Comparison of ENCODE assay signal across 11 cellular contexts in the genomic region with DNA sequence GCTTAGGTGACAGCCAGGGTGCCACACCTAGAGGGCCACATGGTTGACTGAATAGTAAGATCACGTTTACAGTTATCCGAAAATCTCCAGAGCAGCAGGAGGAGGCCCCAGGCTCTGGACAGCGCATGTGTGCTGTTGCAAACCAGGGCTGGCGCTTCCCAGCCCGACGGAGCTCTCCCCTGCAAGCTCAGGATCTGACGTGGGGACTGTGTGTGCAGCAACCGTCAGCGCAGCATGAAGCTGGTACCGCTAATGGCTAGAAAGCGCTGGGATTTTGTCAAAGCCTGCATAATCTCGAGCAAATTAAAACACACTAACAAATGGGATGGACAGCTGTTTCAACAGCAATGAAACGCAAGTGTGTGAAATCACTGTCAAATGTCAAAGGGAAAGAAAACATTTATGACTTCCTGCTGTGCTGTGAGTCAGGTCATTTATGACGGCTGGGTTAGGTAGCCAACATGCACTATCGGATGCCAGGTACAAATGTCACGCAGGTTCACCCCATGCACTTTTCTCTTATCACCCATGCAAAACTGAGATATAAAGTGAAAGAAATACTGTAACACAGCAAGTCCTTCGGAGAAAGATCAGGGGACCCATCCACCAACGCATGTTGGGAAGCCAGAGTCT. TPM values are rescaled to one million over a fixed set of nuclear protein-coding genes. Genes with fewer than 3 reads are reported as not detected.
A peak's percentile ranks its signal among the peaks of the same experiment; 100 is the strongest.
DNase-seq lines count a peak whose midpoint lies in the region; ATAC-seq, FAIRE-seq and TF ChIP-seq lines count a peak whose summit lies in the region.
"Had no signal": no experiment of that assay in that cellular context is flagged by ENCODE, and none has a peak within 500 bp of the region (broad histone marks: within the 10 kb centered on the region; RNA-seq: fewer than 3 reads in every experiment).

No MANE protein-coding gene starts in this region.

- H3K4me3 ChIP-seq in SK-N-SH (ENCODE audit: low read depth in 2 of 2, low read length in 1 of 2) (no peak overlapping the region), small intestine (ENCODE audit: low read depth in 1 of 2, low read length in 2 of 2) (no peak overlapping the region)
- H3K4me3 ChIP-seq: skin epidermis had no signal

- peak; percentile 79 for DNase-seq in SK-N-SH
- no peak for DNase-seq in activated CD4-positive, alpha-beta memory T cell treated with anti-CD3 and anti-CD28 coated beads for 36 hours
- DNase-seq in immature natural killer cell, result no peak
- DNase-seq in small intestine, result peak; percentile 97
- DNase-seq in NK-92 (lab: John Stamatoyannopoulos, UW; ENCODE audit: unreplicated experiment), result no peak
- DNase-seq in head of caudate nucleus, result no peak
- DNase-seq: cerebellar nuclear complex, NCI-H526 had no signal

- TF ChIP-seq RAD21 in SK-N-SH (IDR thresholded peaks at IDR 0.05; ENCODE audit: low read length), result no peak

- POLR2A ChIA-PET in SK-N-SH (lab: Yijun Ruan, JAX), result interaction anchor here (0.9 kb wide), 1 partner anchor 11 kb away, joined by 3 read pairs; a partner anchor contains a TSS
- POLR2A ChIA-PET in activated CD4-positive, alpha-beta memory T cell treated with anti-CD3 and anti-CD28 coated beads for 36 hours (lab: Charles Lee), result interaction anchor here (14.2 kb wide), 1 partner anchor 14 kb away, joined by 381 read pairs; a partner anchor contains a TSS

- H3K36me3 ChIP-seq in SK-N-SH (replicated peaks in 1 of 2; ENCODE audit: control insufficient read depth in 1 of 2, insufficient read depth in 2 of 2, low read length in 1 of 2), result peaks cover 41 to 77% of the 10 kb centered on the region in 2 experiments
- H3K36me3 ChIP-seq in small intestine (ENCODE audit: control insufficient read depth in 2 of 2, insufficient read depth in 2 of 2, low read length in 2 of 2), result peaks cover 11 to 32% of the 10 kb centered on the region in 2 donors

- H4K20me1 ChIP-seq in SK-N-SH (ENCODE audit: insufficient read depth), result peaks cover 91% of the 10 kb centered on the region

- CTCF ChIA-PET in SK-N-SH (lab: Yijun Ruan, JAX), result interaction anchor here (1.6 to 2.7 kb wide), 2 partner anchors 12 to 118 kb away, joined by 3 to 7 read pairs; a partner anchor contains a TSS
- CTCF ChIA-PET in activated CD4-positive, alpha-beta memory T cell treated with anti-CD3 and anti-CD28 coated beads for 36 hours (lab: Charles Lee), result interaction anchor here (1.0 to 1.1 kb wide), 2 partner anchors 9 to 12 kb away, joined by 3 to 10 read pairs; a partner anchor contains a TSS

- ATAC-seq in SK-N-SH treated with all-trans-retinoic acid at 6 μM for 48 hours (no peak; the same call in 2 of the 3 replicates), GM18519 (IDR thresholded peaks at IDR 0.05; ENCODE audit: low FRiP score, unreplicated experiment) (no peak)

- H3K4me3 Mint-ChIP-seq in activated CD4-positive, alpha-beta memory T cell treated with anti-CD3 and anti-CD28 coated beads for 36 hours, result peak overlapping the region; percentile 63
- H3K4me3 Mint-ChIP-seq in immature natural killer cell, result peak overlapping the region in 3 of 5 donors; percentile 13 to 82 (median 43)

- peaks cover 99% of the 10 kb centered on the region for H3K79me2 ChIP-seq in SK-N-SH (ENCODE audit: insufficient read depth)

- no peaks in the 10 kb centered on the region for H3K27me3 Mint-ChIP-seq in activated CD4-positive, alpha-beta memory T cell treated with anti-CD3 and anti-CD28 coated beads for 36 hours
- peaks cover 0 to 10% (median 4%) of the 10 kb centered on the region in 3 donors for H3K27me3 Mint-ChIP-seq in immature natural killer cell (ENCODE audit: low read depth in 3 of 3)

- H3K27ac ChIP-seq in SK-N-SH (ENCODE audit: low read depth in 2 of 2, low read length in 1 of 2), result peak overlapping the region in 1 of 2 experiments; percentile 43; a peak in 2 of 4 replicates
- H3K27ac ChIP-seq in small intestine (ENCODE audit: low read depth in 1 of 2, low read length in 1 of 2), result peak overlapping the region; percentile 87 to 93

- H3F3A ChIP-seq in SK-N-SH (replicated peaks; ENCODE audit: insufficient read depth), result peaks cover 6% of the 10 kb centered on the region

- H3K27ac Mint-ChIP-seq in activated CD4-positive, alpha-beta memory T cell treated with anti-CD3 and anti-CD28 coated beads for 36 hours, result peak overlapping the region; percentile 96
- H3K27ac Mint-ChIP-seq in immature natural killer cell, result peak overlapping the region; percentile 77 to 98 (median 93)

- peaks cover 89% of the 10 kb centered on the region for H3K36me3 Mint-ChIP-seq in activated CD4-positive, alpha-beta memory T cell treated with anti-CD3 and anti-CD28 coated beads for 36 hours
- peaks cover 8 to 13% (median 12%) of the 10 kb centered on the region in 3 donors for H3K36me3 Mint-ChIP-seq in immature natural killer cell

- no peak for FAIRE-seq in small intestine (lab: Jason Lieb, UNC)

- no peak overlapping the region for H3K4me2 ChIP-seq in SK-N-SH

- intact Hi-C loops in activated CD4-positive, alpha-beta memory T cell treated with anti-CD3 and anti-CD28 coated beads for 36 hours (cut with micrococcal nuclease), result no loop called here
- intact Hi-C loops in head of caudate nucleus (cut with DNase I), result no loop called here

- H3K4me1 Mint-ChIP-seq in activated CD4-positive, alpha-beta memory T cell treated with anti-CD3 and anti-CD28 coated beads for 36 hours (ENCODE audit: low read depth), result peaks cover 65% of the 10 kb centered on the region
- peaks cover 69 to 72% of the 10 kb centered on the region in 2 donors for H3K4me1 Mint-ChIP-seq in immature natural killer cell

- H3K9ac ChIP-seq in SK-N-SH, result no peak overlapping the region

- H3K4me1 ChIP-seq in SK-N-SH (ENCODE audit: control insufficient read depth in 1 of 2, insufficient read depth in 2 of 2, low read depth in 1 of 2, low read length in 1 of 2), result peaks cover 0 to 37% of the 10 kb centered on the region in 2 experiments; a peak in 2 of 4 replicates
- H3K4me1 ChIP-seq in small intestine (ENCODE audit: control insufficient read depth in 2 of 2, insufficient read depth in 1 of 2, low read depth in 1 of 2, low read length in 1 of 2), result peaks cover 17 to 27% of the 10 kb centered on the region in 2 donors

- no peaks in the 10 kb centered on the region for H3K9me2 ChIP-seq in SK-N-SH

- H3K27me3 ChIP-seq in SK-N-SH (ENCODE audit: insufficient read depth) (no peaks in the 10 kb centered on the region), small intestine (ENCODE audit: control insufficient read depth in 2 of 2, insufficient read depth in 2 of 2, low read length in 2 of 2) (no peaks in the 10 kb centered on the region)

- no peak overlapping the region for H2AFZ ChIP-seq in SK-N-SH (ENCODE audit: low read depth)

- no peaks in the 10 kb centered on the region for H3K9me3 Mint-ChIP-seq in activated CD4-positive, alpha-beta memory T cell treated with anti-CD3 and anti-CD28 coated beads for 36 hours
- no peaks in the 10 kb centered on the region for H3K9me3 Mint-ChIP-seq in immature natural killer cell

- TF ChIP-seq EP300 in SK-N-SH (IDR thresholded peaks at IDR 0.05; ENCODE audit: borderline replicate concordance in 1 of 2, low read depth in 1 of 2, low read length in 1 of 2), result no peak

- H3K9me3 ChIP-seq in SK-N-SH (no peaks in the 10 kb centered on the region), small intestine (ENCODE audit: control insufficient read depth, low read depth) (no peaks in the 10 kb centered on the region)

- WGBS in SK-N-SH (ENCODE audit: low lambda C conversion rate), result 83% methylated on average over 15 of the region's 18 CpGs
- WGBS in small intestine, 3 donors, result 17 to 54% (median 30%) methylated on average over 18 of the region's 18 CpGs

- TF ChIP-seq CTCF in SK-N-SH (IDR thresholded peaks at IDR 0.05), result no peak

TF ChIP-seq in SK-N-SH, 30 proteins besides CTCF, POLR2A, EP300 and RAD21 (continues in another document):
- peak; percentile 86 for TF ChIP-seq GATA2 (CRISPR knock-in tag; IDR thresholded peaks at IDR 0.05)
- no peak for TF ChIP-seq SIN3A (IDR thresholded peaks at IDR 0.05; ENCODE audit: borderline replicate concordance, low read depth, low read length)

TF ChIP-seq in SK-N-SH treated with all-trans-retinoic acid at 6 μM for 48 hours, 23 proteins besides CTCF, POLR2A, EP300 and RAD21 (continues in another document):
- no peak for TF ChIP-seq ARNTL (CRISPR knock-in tag; IDR thresholded peaks at IDR 0.05; ENCODE audit: borderline replicate concordance, low read depth)

RNA-seq across cellular contexts. Expression of a gene that starts 7.5 kb away (rescaled TPM):
- 156 and 165 TPM in 2 replicates for polyA plus RNA-seq in SK-N-SH (2012; rRNA removed)
- polyA plus RNA-seq in SK-N-SH (2012; cell fraction: cytosol; rRNA removed), result 129 and 166 TPM in 2 replicates
- polyA plus RNA-seq in SK-N-SH (2012; cell fraction: nucleus; rRNA removed), result 98.0 and 123 TPM in 2 replicates
- total RNA-seq in activated CD4-positive, alpha-beta memory T cell treated with anti-CD3 and anti-CD28 coated beads for 36 hours, result 100 to 1,000 TPM; 358 to 368 TPM
- 100 to 1,000 TPM; 195 to 304 (median 198) TPM for polyA plus RNA-seq in immature natural killer cell
- polyA plus RNA-seq in small intestine, result 100 to 1,000 TPM in 2 of 3 donors, 10 to 100 TPM in 1; 84.1 to 285 (median 115) TPM

RNA-seq across cellular contexts. Expression of a gene that starts 7.8 kb away (rescaled TPM):
- 2.3 and 2.5 TPM in 2 replicates for polyA plus RNA-seq in SK-N-SH (2012; rRNA removed)
- 1.5 and 2.2 TPM in 2 replicates for polyA plus RNA-seq in SK-N-SH (2012; cell fraction: cytosol; rRNA removed)
- 7.4 and 9.9 TPM in 2 replicates for polyA plus RNA-seq in SK-N-SH (2012; cell fraction: nucleus; rRNA removed)
- under 1 TPM; 0.69 to 0.90 TPM for total RNA-seq in activated CD4-positive, alpha-beta memory T cell treated with anti-CD3 and anti-CD28 coated beads for 36 hours
- polyA plus RNA-seq in immature natural killer cell, result under 1 TPM in 2 of 3 donors, not detected in 1; 0.55 to 0.96 TPM
- polyA plus RNA-seq in small intestine, result 1 to 10 TPM in 2 of 3 donors, under 1 TPM in 1; 0.79 to 8.1 (median 3.5) TPM

RNA-seq across cellular contexts. Expression of a gene that starts 12.0 kb away (rescaled TPM):
- polyA plus RNA-seq in SK-N-SH (2012; rRNA removed) (35.7 and 46.8 TPM in 2 replicates), immature natural killer cell (10 to 100 TPM; 30.2 to 36.9 (median 34.5) TPM), small intestine (10 to 100 TPM; 30.3 to 66.0 (median 54.9) TPM)
- polyA plus RNA-seq in SK-N-SH (2012; cell fraction: cytosol; rRNA removed), result 43.6 and 46.4 TPM in 2 replicates
- 18.4 and 29.1 TPM in 2 replicates for polyA plus RNA-seq in SK-N-SH (2012; cell fraction: nucleus; rRNA removed)
- total RNA-seq in activated CD4-positive, alpha-beta memory T cell treated with anti-CD3 and anti-CD28 coated beads for 36 hours, result 10 to 100 TPM; 12.5 to 15.5 TPM

RNA-seq across cellular contexts. Expression of a gene that starts 12.1 kb away (rescaled TPM):
- polyA plus RNA-seq in SK-N-SH (2012; rRNA removed), result 97.9 and 103 TPM in 2 replicates
- 88.7 and 93.3 TPM in 2 replicates for polyA plus RNA-seq in SK-N-SH (2012; cell fraction: cytosol; rRNA removed)
- polyA plus RNA-seq in SK-N-SH (2012; cell fraction: nucleus; rRNA removed), result 110 and 112 TPM in 2 replicates
- 10 to 100 TPM; 24.7 to 26.0 TPM for total RNA-seq in activated CD4-positive, alpha-beta memory T cell treated with anti-CD3 and anti-CD28 coated beads for 36 hours
- polyA plus RNA-seq in immature natural killer cell, result 100 to 1,000 TPM; 104 to 153 (median 131) TPM
- polyA plus RNA-seq in small intestine, result 10 to 100 TPM; 83.3 to 94.4 (median 87.5) TPM

RNA-seq across cellular contexts. Expression of a gene that starts 20.3 kb away (rescaled TPM):
- polyA plus RNA-seq in SK-N-SH (2012; rRNA removed) (3,936 and 4,121 TPM in 2 replicates), immature natural killer cell (100 to 1,000 TPM; 459 to 791 (median 622) TPM), small intestine (1,000 to 10,000 TPM; 1,890 to 3,725 (median 3,312) TPM)
- 3,968 and 4,002 TPM in 2 replicates for polyA plus RNA-seq in SK-N-SH (2012; cell fraction: cytosol; rRNA removed)
- polyA plus RNA-seq in SK-N-SH (2012; cell fraction: nucleus; rRNA removed), result 1,782 and 2,085 TPM in 2 replicates
- 1,000 to 10,000 TPM; 3,340 to 3,454 TPM for total RNA-seq in activated CD4-positive, alpha-beta memory T cell treated with anti-CD3 and anti-CD28 coated beads for 36 hours

Comparison
In these comparisons a context has a peak if more than half of its experiments do, and no peak if none do; other contexts are left out.
1. DNase-seq: peak in SK-N-SH (single experiment) and small intestine (single experiment); none in activated CD4-positive, alpha-beta memory T cell treated with anti-CD3 and anti-CD28 coated beads for 36 hours (single experiment), immature natural killer cell (0 of 3), NK-92 (single experiment) and head of caudate nucleus (0 of 42).